8 cellular contexts compared by ENCODE assay signal in genomic region chr10:122342293-122343134, GRCh38. TPM values are rescaled to one million over a fixed set of nuclear protein-coding genes. Genes with fewer than 3 reads are reported as not detected.
DNase-seq lines count a peak whose midpoint lies in the region; ATAC-seq, FAIRE-seq and TF ChIP-seq lines count a peak whose summit lies in the region.

No MANE protein-coding gene starts in this region.

- H3K79me2 ChIP-seq in SU-DHL-6 (ENCODE audit: insufficient read depth, low read length) = no peaks in the 10 kb centered on the region

- H3K4me3 ChIP-seq in SU-DHL-6 (ENCODE audit: insufficient read depth, low read length, poor library complexity, severe bottlenecking) (no peak overlapping the region), small intestine (ENCODE audit: low read depth in 1 of 2, low read length in 2 of 2) (no peak overlapping the region)

- TF ChIP-seq CTCF in SU-DHL-6 (IDR thresholded peaks at IDR 0.05; ENCODE audit: insufficient read depth, low read length, poor library complexity, severe bottlenecking) = peak; percentile 57

- H3K27ac ChIP-seq in SU-DHL-6 (ENCODE audit: low read depth, low read length) = no peak overlapping the region
- H3K27ac ChIP-seq in small intestine (ENCODE audit: low read depth in 1 of 2, low read length in 1 of 2) = no peak overlapping the region

- H3F3A ChIP-seq in SU-DHL-6 (ENCODE audit: insufficient read depth) = no peaks in the 10 kb centered on the region

- DNase-seq in AG20443 (ENCODE audit: low spot score) = peak; percentile 81
- peak; percentile 41 for DNase-seq in H4 (ENCODE audit: low spot score)
- peak; percentile 31 for DNase-seq in amniotic epithelial cell (ENCODE audit: low read depth)
- DNase-seq in left ventricle myocardium superior = no peak
- DNase-seq in small intestine = peak; percentile 51

- H3K4me2 ChIP-seq in SU-DHL-6 (ENCODE audit: low read depth, low read length, poor library complexity, severe bottlenecking) = no peak overlapping the region

- no peak for FAIRE-seq in small intestine (lab: Jason Lieb, UNC)

- H3K9me3 ChIP-seq in SU-DHL-6 (ENCODE audit: insufficient read depth, low read length) = no peaks in the 10 kb centered on the region
- H3K9me3 ChIP-seq in small intestine (ENCODE audit: control insufficient read depth, low read depth) = no peaks in the 10 kb centered on the region

- ATAC-seq in left ventricle myocardium superior (peak; percentile 42), HG03108 (IDR thresholded peaks at IDR 0.05; ENCODE audit: unreplicated experiment) (no peak), HG03354 (IDR thresholded peaks at IDR 0.05; ENCODE audit: poor library complexity, severe bottlenecking, unreplicated experiment) (no peak)

- no peaks in the 10 kb centered on the region for H3K9me2 ChIP-seq in SU-DHL-6 (replicated peaks; ENCODE audit: insufficient read depth, low read length)

- no peak overlapping the region for H2AFZ ChIP-seq in SU-DHL-6 (ENCODE audit: low read depth, low read length, severe bottlenecking)

- no peaks in the 10 kb centered on the region for H3K36me3 ChIP-seq in SU-DHL-6 (ENCODE audit: low read length)
- no peaks in the 10 kb centered on the region for H3K36me3 ChIP-seq in small intestine (ENCODE audit: control insufficient read depth in 2 of 2, insufficient read depth in 2 of 2, low read length in 2 of 2)

- intact Hi-C loops in left ventricle myocardium superior (cut with micrococcal nuclease) = loop anchor here (10.0 kb wide), 1 partner anchor 92 kb away; no protein-coding TSS in a partner anchor

- WGBS in small intestine, 3 donors = 53 to 60% (median 56%) methylated on average over 8 of the region's 8 CpGs

- no peaks in the 10 kb centered on the region for H4K20me1 ChIP-seq in SU-DHL-6 (ENCODE audit: low read depth, low read length)

- H3K27me3 ChIP-seq in SU-DHL-6 (ENCODE audit: low read length) (no peaks in the 10 kb centered on the region), small intestine (ENCODE audit: control insufficient read depth in 2 of 2, insufficient read depth in 2 of 2, low read length in 2 of 2) (no peaks in the 10 kb centered on the region)

- no peak overlapping the region for H3K9ac ChIP-seq in SU-DHL-6 (ENCODE audit: low read length)

- peaks cover 0 to 9% of the 10 kb centered on the region in 2 donors for H3K4me1 ChIP-seq in small intestine (ENCODE audit: control insufficient read depth in 2 of 2, insufficient read depth in 1 of 2, low read depth in 1 of 2, low read length in 1 of 2)

RNA-seq across cellular contexts. Expression of gene PLEKHA1, which starts 32.0 kb away (rescaled TPM):
- 8.1 and 15.8 TPM in 2 replicates for total RNA-seq in H4 (2014; rRNA removed; shearing (Covaris generic))
- total RNA-seq in left ventricle myocardium superior = 71.1 TPM
- polyA plus RNA-seq in small intestine = 10 to 100 TPM; 15.4 to 25.5 (median 21.9) TPM
